In genomic region chr7:142925413-142925812, GRCh38 we compare ENCODE assay signal across 1 cellular context.
TF ChIP-seq lines count a peak whose summit lies in the region.

No MANE protein-coding gene starts in this region.

TF ChIP-seq in GM23338, 12 proteins besides CTCF, POLR2A, EP300 and RAD21 (continued from another document):
- TF ChIP-seq ZNF462 (CRISPR knock-in tag; IDR thresholded peaks at IDR 0.05) (no peak), STAT1 (IDR thresholded peaks at IDR 0.05; ENCODE audit: unreplicated experiment) (no peak), JUNB (IDR thresholded peaks at IDR 0.05; ENCODE audit: unreplicated experiment) (no peak)
